ENCODE assay signal across 17 cellular contexts in the genomic region with DNA sequence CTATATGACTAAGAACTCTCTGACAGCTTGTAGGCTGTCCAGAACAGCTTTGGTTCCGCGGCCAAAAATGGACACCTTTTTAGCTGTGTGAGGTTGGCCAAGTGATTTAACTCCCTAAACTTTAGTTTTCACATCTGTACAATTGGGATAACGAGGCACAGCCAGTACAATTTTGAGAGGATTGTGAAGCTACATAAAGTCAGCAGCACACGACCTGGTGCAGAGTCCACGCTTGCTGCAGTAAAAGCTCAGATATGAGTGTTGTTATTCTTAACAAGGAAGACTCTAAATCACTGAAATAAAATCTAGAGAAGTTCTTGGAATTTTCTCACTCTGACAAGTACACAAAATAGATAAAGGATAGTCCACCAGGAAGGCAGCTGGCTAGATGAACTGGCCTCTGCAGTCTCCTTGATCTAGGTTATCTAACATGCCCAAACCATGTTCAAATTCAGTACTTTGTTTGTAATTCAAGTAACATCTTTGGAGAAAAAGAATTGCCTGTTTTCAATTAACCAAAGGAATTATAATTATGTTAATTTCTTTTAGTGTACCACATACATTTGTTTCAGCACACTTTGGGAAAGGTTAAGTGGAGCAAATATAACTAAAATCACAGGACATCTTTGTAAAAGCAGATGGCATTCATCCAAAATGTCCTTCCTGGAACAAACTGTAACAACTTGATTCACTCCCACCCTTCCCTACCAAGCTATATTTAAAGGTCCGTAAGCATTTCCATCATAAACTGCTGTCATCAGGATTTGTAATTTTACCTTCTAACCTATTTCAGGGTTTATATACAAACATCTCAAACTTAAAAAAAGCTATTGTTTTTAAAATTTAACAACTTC.
A peak's percentile ranks its signal among the peaks of the same experiment; 100 is the strongest.
DNase-seq lines count a peak whose midpoint lies in the region; ATAC-seq and TF ChIP-seq lines count a peak whose summit lies in the region.
"Had no signal": no experiment of that assay in that cellular context is flagged by ENCODE, and none has a peak within 500 bp of the region (broad histone marks: within the 10 kb centered on the region; RNA-seq: fewer than 3 reads in every experiment).

No MANE protein-coding gene starts in this region.

- POLR2A ChIA-PET in SK-N-SH (lab: Yijun Ruan, JAX) = no interaction called here

- H3K9me3 ChIP-seq in SK-N-SH = no peaks in the 10 kb centered on the region
- peaks cover 0 to 11% (median 7%) of the 10 kb centered on the region in 12 donors for H3K9me3 ChIP-seq in heart left ventricle
- H3K9me3 ChIP-seq in parathyroid adenoma (ENCODE audit: control insufficient read depth, low read length) = no peaks in the 10 kb centered on the region
- no peaks in the 10 kb centered on the region for H3K9me3 ChIP-seq in BE2C
- H3K9me3 ChIP-seq: breast epithelium had no signal

- TF ChIP-seq EP300 in SK-N-SH (IDR thresholded peaks at IDR 0.05; ENCODE audit: borderline replicate concordance in 1 of 2, low read depth in 1 of 2, low read length in 1 of 2) = no peak

- no peaks in the 10 kb centered on the region for H3K36me3 ChIP-seq in SK-N-SH (replicated peaks in 1 of 2; ENCODE audit: control insufficient read depth in 1 of 2, insufficient read depth in 2 of 2, low read length in 1 of 2)
- H3K36me3 ChIP-seq in heart left ventricle = no peaks in the 10 kb centered on the region
- no peaks in the 10 kb centered on the region for H3K36me3 ChIP-seq in parathyroid adenoma (ENCODE audit: control insufficient read depth, insufficient read depth, low read length)
- H3K36me3 ChIP-seq in BE2C = no peaks in the 10 kb centered on the region
- H3K36me3 ChIP-seq: BLaER1 treated with 17β-estradiol and CSF1 and Interleukin-3, amounts not matched to agents 10 nM and 100 nM; breast epithelium had no signal

- peaks cover 3% of the 10 kb centered on the region for H3K4me1 Mint-ChIP-seq in activated T-helper 2 cell treated with anti-CD3 and anti-CD28 coated beads, Interferon-gamma antibody, Interleukin-2, Interleukin-4, amounts not matched to agents 10 μg/mL and 5 μg/mL and 100 μg/mL, durations not matched to agents 14 hours and 24 hours and 36 hours (ENCODE audit: low read depth)
- H3K4me1 Mint-ChIP-seq: endodermal cell had no signal

- no peaks in the 10 kb centered on the region for H3F3A ChIP-seq in SK-N-SH (replicated peaks; ENCODE audit: insufficient read depth)

- TF ChIP-seq POLR2A in heart left ventricle (IDR thresholded peaks at IDR 0.05) = no peak

- no peaks in the 10 kb centered on the region for H3K9me2 ChIP-seq in SK-N-SH

- H3K27ac ChIP-seq in SK-N-SH (ENCODE audit: low read depth in 2 of 2, low read length in 1 of 2) = peak overlapping the region in 1 of 2 experiments; percentile 43; a peak in 1 of 4 replicates
- H3K27ac ChIP-seq in heart left ventricle = peak overlapping the region; percentile 28 to 86 (median 58)
- peak overlapping the region; percentile 6 for H3K27ac ChIP-seq in parathyroid adenoma
- H3K27ac ChIP-seq: BLaER1 treated with 17β-estradiol and CSF1 and Interleukin-3, amounts not matched to agents 10 nM and 100 nM had no signal

- H3K9ac ChIP-seq in SK-N-SH (no peak overlapping the region), parathyroid adenoma (no peak overlapping the region)
- H3K9ac ChIP-seq: BLaER1 treated with 17β-estradiol and CSF1 and Interleukin-3, amounts not matched to agents 10 nM and 100 nM had no signal

- H3K27ac Mint-ChIP-seq in activated T-helper 2 cell treated with anti-CD3 and anti-CD28 coated beads, Interferon-gamma antibody, Interleukin-2, Interleukin-4, amounts not matched to agents 10 μg/mL and 5 μg/mL and 100 μg/mL, durations not matched to agents 14 hours and 24 hours and 36 hours = no peak overlapping the region
- H3K27ac Mint-ChIP-seq: endodermal cell, T-helper 17 cell had no signal

- peaks cover 11% of the 10 kb centered on the region for H3K9me3 Mint-ChIP-seq in activated T-helper 2 cell treated with anti-CD3 and anti-CD28 coated beads, Interferon-gamma antibody, Interleukin-2, Interleukin-4, amounts not matched to agents 10 μg/mL and 5 μg/mL and 100 μg/mL, durations not matched to agents 14 hours and 24 hours and 36 hours
- H3K9me3 Mint-ChIP-seq: endodermal cell had no signal

- H3K4me1 ChIP-seq in SK-N-SH (ENCODE audit: control insufficient read depth in 1 of 2, insufficient read depth in 2 of 2, low read depth in 1 of 2, low read length in 1 of 2) (no peaks in the 10 kb centered on the region; a peak in 2 of 4 replicates), heart left ventricle (peaks cover 6 to 31% (median 15%) of the 10 kb centered on the region in 12 donors), parathyroid adenoma (no peaks in the 10 kb centered on the region), BE2C (no peaks in the 10 kb centered on the region)
- H3K4me1 ChIP-seq: BLaER1 treated with 17β-estradiol and CSF1 and Interleukin-3, amounts not matched to agents 10 nM and 100 nM; breast epithelium had no signal

- no peak for TF ChIP-seq CTCF in SK-N-SH (IDR thresholded peaks at IDR 0.05)
- no peak for TF ChIP-seq CTCF in heart left ventricle (IDR thresholded peaks at IDR 0.05)
- no peak for TF ChIP-seq CTCF in parathyroid adenoma (IDR thresholded peaks at IDR 0.05)
- TF ChIP-seq CTCF in BE2C (IDR thresholded peaks at IDR 0.05; ENCODE audit: low read depth, low read length) = no peak

- 88% methylated on average over 6 of the region's 6 CpGs for WGBS in SK-N-SH (ENCODE audit: low lambda C conversion rate)
- 10 to 16% (median 13%) methylated on average over 6 of the region's 6 CpGs for WGBS in heart left ventricle, 4 donors

- no peak overlapping the region for H3K4me3 Mint-ChIP-seq in activated T-helper 2 cell treated with anti-CD3 and anti-CD28 coated beads, Interferon-gamma antibody, Interleukin-2, Interleukin-4, amounts not matched to agents 10 μg/mL and 5 μg/mL and 100 μg/mL, durations not matched to agents 14 hours and 24 hours and 36 hours (ENCODE audit: low read depth)
- H3K4me3 Mint-ChIP-seq: endodermal cell, T-helper 17 cell had no signal

- H3K4me3 ChIP-seq in SK-N-SH (ENCODE audit: low read depth in 2 of 2, low read length in 1 of 2) (no peak overlapping the region), heart left ventricle (peak overlapping the region in 2 of 12 donors; percentile 9 to 14), parathyroid adenoma (ENCODE audit: low read depth, low read length) (no peak overlapping the region), BE2C (ENCODE audit: low read depth, low read length) (no peak overlapping the region)
- H3K4me3 ChIP-seq: BLaER1 treated with 17β-estradiol and CSF1 and Interleukin-3, amounts not matched to agents 10 nM and 100 nM; breast epithelium had no signal

- intact Hi-C loops in heart left ventricle (cut with DNase I) = loop anchor here in 1 of 10 donors (5.0 kb wide), 1 partner anchor 54 kb away; no protein-coding TSS in a partner anchor
- intact Hi-C loops in activated T-helper 2 cell treated with anti-CD3 and anti-CD28 coated beads, Interferon-gamma antibody, Interleukin-2, Interleukin-4, amounts not matched to agents 10 μg/mL and 5 μg/mL and 100 μg/mL, durations not matched to agents 14 hours and 24 hours and 36 hours (cut with micrococcal nuclease) = no loop called here

- H4K20me1 ChIP-seq in SK-N-SH (ENCODE audit: insufficient read depth) = no peaks in the 10 kb centered on the region
- H4K20me1 ChIP-seq: BLaER1 treated with 17β-estradiol and CSF1 and Interleukin-3, amounts not matched to agents 10 nM and 100 nM had no signal

- no peak for TF ChIP-seq RAD21 in SK-N-SH (IDR thresholded peaks at IDR 0.05; ENCODE audit: low read length)

- H3K79me2 ChIP-seq in SK-N-SH (ENCODE audit: insufficient read depth) = no peaks in the 10 kb centered on the region
- no peaks in the 10 kb centered on the region for H3K79me2 ChIP-seq in parathyroid adenoma

- H3K27me3 Mint-ChIP-seq in activated T-helper 2 cell treated with anti-CD3 and anti-CD28 coated beads, Interferon-gamma antibody, Interleukin-2, Interleukin-4, amounts not matched to agents 10 μg/mL and 5 μg/mL and 100 μg/mL, durations not matched to agents 14 hours and 24 hours and 36 hours (ENCODE audit: low read depth) = peaks cover 2% of the 10 kb centered on the region

- CTCF ChIA-PET in SK-N-SH (lab: Yijun Ruan, JAX) = interaction anchor here (1.0 to 2.0 kb wide), 2 partner anchors 10 to 75 kb away, joined by 4 to 5 read pairs; no protein-coding TSS in a partner anchor

- H2AFZ ChIP-seq in SK-N-SH (ENCODE audit: low read depth) (no peak overlapping the region), parathyroid adenoma (no peak overlapping the region)

- H3K27me3 ChIP-seq in SK-N-SH (ENCODE audit: insufficient read depth) (no peaks in the 10 kb centered on the region), heart left ventricle (no peaks in the 10 kb centered on the region), parathyroid adenoma (ENCODE audit: control insufficient read depth, insufficient read depth, low read length) (no peaks in the 10 kb centered on the region), BE2C (no peaks in the 10 kb centered on the region)
- H3K27me3 ChIP-seq: BLaER1 treated with 17β-estradiol and CSF1 and Interleukin-3, amounts not matched to agents 10 nM and 100 nM; breast epithelium had no signal

- ATAC-seq in SK-N-SH treated with all-trans-retinoic acid at 6 μM for 48 hours (peak; percentile 51; the same call in 2 of the 3 replicates), heart left ventricle (peak; percentile 55 to 85 (median 77)), GM21723 (IDR thresholded peaks at IDR 0.05; ENCODE audit: unreplicated experiment) (no peak)
- ATAC-seq: T-helper 17 cell had no signal

- H3K36me3 Mint-ChIP-seq in activated T-helper 2 cell treated with anti-CD3 and anti-CD28 coated beads, Interferon-gamma antibody, Interleukin-2, Interleukin-4, amounts not matched to agents 10 μg/mL and 5 μg/mL and 100 μg/mL, durations not matched to agents 14 hours and 24 hours and 36 hours (ENCODE audit: low read depth) = no peaks in the 10 kb centered on the region

- H3K4me2 ChIP-seq in SK-N-SH = no peak overlapping the region
- H3K4me2 ChIP-seq in parathyroid adenoma (ENCODE audit: low read length) = no peak overlapping the region
- H3K4me2 ChIP-seq: BLaER1 treated with 17β-estradiol and CSF1 and Interleukin-3, amounts not matched to agents 10 nM and 100 nM had no signal

- DNase-seq in SK-N-SH (no peak), heart left ventricle (no peak), NCI-H524 (lab: John Stamatoyannopoulos, UW) (no peak), BE2C (no peak)
- no peak for DNase-seq in activated T-helper 2 cell treated with anti-CD3 and anti-CD28 coated beads, Interferon-gamma antibody, Interleukin-2, Interleukin-4, amounts not matched to agents 10 μg/mL and 5 μg/mL and 100 μg/mL, durations not matched to agents 14 hours and 24 hours and 36 hours (ENCODE audit: low spot score)
- DNase-seq: 8988T, endodermal cell, IMR-90, kidney, NCI-H1048, RPMI8226, T-helper 17 cell had no signal

TF ChIP-seq in SK-N-SH treated with all-trans-retinoic acid at 6 μM for 48 hours, 23 proteins besides CTCF, POLR2A, EP300 and RAD21 (continues in another document):
- no peak for TF ChIP-seq ZNF565 (CRISPR knock-in tag; conservative IDR thresholded peaks at IDR 0.05; ENCODE audit: low read depth)
- no peak for TF ChIP-seq ZNF8 (CRISPR knock-in tag; IDR thresholded peaks at IDR 0.05)

TF ChIP-seq in SK-N-SH, 30 proteins besides CTCF, POLR2A, EP300 and RAD21 (continues in another document):
- no peak for TF ChIP-seq MEF2A (IDR thresholded peaks at IDR 0.05; ENCODE audit: borderline replicate concordance, low read depth)
- no peak for TF ChIP-seq EZH2phosphoT487 (IDR thresholded peaks at IDR 0.05; ENCODE audit: borderline replicate concordance, low read depth)
